ENCODE assay signal across 16 cellular contexts in the genomic region with DNA sequence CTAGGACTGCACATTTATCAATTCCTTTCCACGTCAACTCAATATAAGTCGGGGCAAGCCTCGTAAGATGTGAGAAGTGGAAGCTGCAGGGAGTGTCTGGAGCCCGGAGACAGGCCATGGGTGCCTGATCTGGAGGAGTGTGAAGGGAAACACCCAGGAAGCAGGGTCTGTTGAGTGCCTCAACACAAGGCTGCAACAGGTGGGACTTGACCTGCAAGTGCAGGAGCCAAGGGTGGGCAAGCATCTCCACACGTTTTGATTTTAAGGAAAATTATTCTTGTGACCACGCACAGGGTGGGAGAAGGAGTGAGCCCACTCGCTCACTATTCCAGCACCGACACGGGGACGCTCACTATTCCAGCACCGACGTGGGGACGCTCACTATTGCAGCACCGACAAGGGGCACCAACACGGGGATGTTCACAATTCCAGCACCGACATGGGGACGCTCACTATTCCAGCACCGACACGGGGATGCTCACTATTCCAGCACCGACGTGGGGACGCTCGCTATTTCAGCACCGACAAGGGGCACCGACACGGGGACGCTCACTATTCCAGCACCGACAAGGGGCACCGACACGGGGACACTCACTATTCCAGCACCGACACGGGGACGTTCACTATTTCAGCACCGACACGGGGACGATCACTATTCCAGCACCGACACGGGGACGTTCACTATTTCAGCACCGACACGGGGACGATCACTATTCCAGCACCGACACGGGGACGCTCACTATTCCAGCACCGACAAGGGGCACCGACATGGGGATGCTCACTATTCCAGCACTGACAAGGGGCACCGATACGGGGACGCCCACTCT.
DNase-seq lines count a peak whose midpoint lies in the region; ATAC-seq, FAIRE-seq and TF ChIP-seq lines count a peak whose summit lies in the region.
"Had no signal": no experiment of that assay in that cellular context is flagged by ENCODE, and none has a peak within 500 bp of the region (broad histone marks: within the 10 kb centered on the region; RNA-seq: fewer than 3 reads in every experiment).

No MANE protein-coding gene starts in this region.

- DNase-seq in Right ventricle myocardium superior (no peak), cardiac septum (ENCODE audit: low spot score) (no peak), endothelial cell of umbilical vein (ENCODE audit: low read depth, low spot score) (peak; percentile 14), lung microvascular endothelial cell (ENCODE audit: low read depth in 2 of 2) (peak; percentile 17 to 18), upper lobe of right lung (no peak), GM19238 (ENCODE audit: insufficient read length, low spot score) (no peak), GM13977 (ENCODE audit: low spot score) (no peak)
- DNase-seq in activated T-cell treated with anti-CD3 and anti-CD28 coated beads, Interleukin-2, amount 50 U/mL, for 48 hours: no peak
- DNase-seq: activated naive CD8-positive, alpha-beta T cell treated with anti-CD3 and anti-CD28 coated beads, Interleukin-2, amount 10 ng/mL, durations not matched to agents 7 days and 5 days; effector CD4-positive, alpha-beta T cell; natural killer cell; NCI-H187 treated with DMSO at 0.1 percent for 48 hours; T1000 had no signal

- H3K27ac ChIP-seq in endothelial cell of umbilical vein (ENCODE audit: insufficient read depth, low read depth, low read length) (no peak overlapping the region), upper lobe of right lung (no peak overlapping the region)
- H3K27ac ChIP-seq: cardiac muscle cell, SJSA1 had no signal

- no peaks in the 10 kb centered on the region for H3K79me2 ChIP-seq in endothelial cell of umbilical vein (ENCODE audit: control insufficient read depth, insufficient read depth, low read length)

- dilution Hi-C loops in endothelial cell of umbilical vein (cut with MboI; ENCODE audit: extremely low pct_ligation_motif_present, low sequenced_read_pairs): no loop called here

- H3K4me1 ChIP-seq in endothelial cell of umbilical vein (ENCODE audit: control insufficient read depth, extremely low read depth, insufficient read depth, low read length) (no peaks in the 10 kb centered on the region), upper lobe of right lung (no peaks in the 10 kb centered on the region)
- H3K4me1 ChIP-seq: SJSA1 had no signal

- no peak overlapping the region for H3K4me2 ChIP-seq in endothelial cell of umbilical vein (ENCODE audit: insufficient read depth, low read length)
- H3K4me2 ChIP-seq: GM23338 had no signal

- H3K9me3 ChIP-seq in endothelial cell of umbilical vein (replicated peaks; ENCODE audit: control insufficient read depth, insufficient read depth, low read length) (no peaks in the 10 kb centered on the region), upper lobe of right lung (no peaks in the 10 kb centered on the region)
- H3K9me3 ChIP-seq: SJSA1 had no signal

- no peak for TF ChIP-seq POLR2A in endothelial cell of umbilical vein (IDR thresholded peaks at IDR 0.05; ENCODE audit: low read depth, low read length)

- TF ChIP-seq CTCF in endothelial cell of umbilical vein (IDR thresholded peaks at IDR 0.05; ENCODE audit: extremely low read depth in 1 of 2, insufficient read depth in 1 of 2, low read depth in 1 of 2, low read length in 2 of 2) (no peak), upper lobe of right lung (IDR thresholded peaks at IDR 0.05) (no peak), GM13977 (IDR thresholded peaks at IDR 0.05; ENCODE audit: extremely low read depth, insufficient read depth, missing control alignments) (no peak)

- ATAC-seq in Right ventricle myocardium superior (ENCODE audit: poor library complexity) (peak; percentile 34), upper lobe of right lung (peak; percentile 52)

- no peak for FAIRE-seq in endothelial cell of umbilical vein (lab: Jason Lieb, UNC)

- H4K20me1 ChIP-seq in endothelial cell of umbilical vein (replicated peaks; ENCODE audit: control insufficient read depth, extremely low read depth, insufficient read depth, low read length): no peaks in the 10 kb centered on the region

- H2AFZ ChIP-seq in endothelial cell of umbilical vein (ENCODE audit: low read depth, low read length): no peak overlapping the region
- H2AFZ ChIP-seq: GM23338 had no signal

- H3K4me3 ChIP-seq in endothelial cell of umbilical vein (replicated peaks in 1 of 3; ENCODE audit: insufficient read depth in 1 of 3, low read depth in 1 of 3, low read length in 3 of 3) (no peak overlapping the region), upper lobe of right lung (no peak overlapping the region)
- H3K4me3 ChIP-seq: cardiac muscle cell, GM23338, SJSA1 had no signal

- CTCF ChIA-PET in endothelial cell of umbilical vein (lab: Charles Lee): no interaction called here

- no peaks in the 10 kb centered on the region for H3K9me1 ChIP-seq in endothelial cell of umbilical vein (replicated peaks; ENCODE audit: control insufficient read depth, extremely low read depth, insufficient read depth, low read length)

- in situ Hi-C loops in GM13977 (cut with MboI; ENCODE audit: low pct_unique_long_range_greater_than_20kb, low sequenced_read_pairs, unreplicated experiment): no loop called here

- H3K36me3 ChIP-seq in endothelial cell of umbilical vein (ENCODE audit: control insufficient read depth in 2 of 2, extremely low read depth in 1 of 2, insufficient read depth in 2 of 2, low read length in 2 of 2) (no peaks in the 10 kb centered on the region), upper lobe of right lung (no peaks in the 10 kb centered on the region)
- H3K36me3 ChIP-seq: cardiac muscle cell, SJSA1 had no signal

- H3K27me3 ChIP-seq in endothelial cell of umbilical vein (ENCODE audit: control insufficient read depth in 2 of 2, insufficient read depth in 2 of 2, low read length in 2 of 2) (no peaks in the 10 kb centered on the region), upper lobe of right lung (no peaks in the 10 kb centered on the region)
- H3K27me3 ChIP-seq: cardiac muscle cell, SJSA1 had no signal

- no peak overlapping the region for H3K9ac ChIP-seq in endothelial cell of umbilical vein (replicated peaks; ENCODE audit: extremely low read depth, insufficient read depth, low read length)

- POLR2A ChIA-PET in endothelial cell of umbilical vein (lab: Charles Lee): no interaction called here

- intact Hi-C loops in Right ventricle myocardium superior (cut with DNase I) (no loop called here), cardiac septum (cut with DNase I) (no loop called here), endothelial cell of umbilical vein (cut with micrococcal nuclease) (no loop called here), upper lobe of right lung (cut with DNase I) (no loop called here)

- no TSS peak for BruUV-seq in endothelial cell of umbilical vein (replicated peaks; lab: Mats Ljungman, UMichigan)

TF ChIP-seq in endothelial cell of umbilical vein, 7 proteins besides CTCF, POLR2A, EP300 and RAD21:
- no peak for TF ChIP-seq POLR2AphosphoS5 (IDR thresholded peaks at IDR 0.05; ENCODE audit: insufficient read depth, low read depth, low read length)
- no peak for TF ChIP-seq JUN (IDR thresholded peaks at IDR 0.05; ENCODE audit: borderline replicate concordance, insufficient read depth, insufficient read length, low read depth)
- TF ChIP-seq EZH2 (IDR thresholded peaks at IDR 0.05; ENCODE audit: borderline replicate concordance, low read depth, low read length, severe bottlenecking): no peak
- no peak for TF ChIP-seq FOS (IDR thresholded peaks at IDR 0.05; ENCODE audit: borderline replicate concordance, insufficient read depth, low read length)
- no peak for TF ChIP-seq MYC (IDR thresholded peaks at IDR 0.05; ENCODE audit: low read depth, low read length)
- TF ChIP-seq, protein P1, sequence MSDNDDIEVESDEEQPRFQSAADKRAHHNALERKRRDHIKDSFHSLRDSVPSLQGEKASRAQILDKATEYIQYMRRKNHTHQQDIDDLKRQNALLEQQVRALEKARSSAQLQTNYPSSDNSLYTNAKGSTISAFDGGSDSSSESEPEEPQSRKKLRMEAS (IDR thresholded peaks at IDR 0.05; ENCODE audit: insufficient read depth, insufficient read length): no peak
- TF ChIP-seq GATA2 (IDR thresholded peaks at IDR 0.05; ENCODE audit: insufficient read depth, insufficient read length, low read depth, low read length): no peak
TF ChIP-seq in endothelial cell of umbilical vein: peak in this region for 0.

Comparison
In these comparisons a context has a peak if more than half of its experiments do, and no peak if none do; other contexts are left out.
1. DNase-seq: peak in endothelial cell of umbilical vein (single experiment) and lung microvascular endothelial cell (2 of 2); none in Right ventricle myocardium superior (single experiment), cardiac septum (single experiment), upper lobe of right lung (single experiment), activated T-cell treated with anti-CD3 and anti-CD28 coated beads, Interleukin-2, amount 50 U/mL, for 48 hours (0 of 2), GM19238 (single experiment) and GM13977 (single experiment).